Comparison of ENCODE assay signal across 13 cellular contexts in the genomic region with DNA sequence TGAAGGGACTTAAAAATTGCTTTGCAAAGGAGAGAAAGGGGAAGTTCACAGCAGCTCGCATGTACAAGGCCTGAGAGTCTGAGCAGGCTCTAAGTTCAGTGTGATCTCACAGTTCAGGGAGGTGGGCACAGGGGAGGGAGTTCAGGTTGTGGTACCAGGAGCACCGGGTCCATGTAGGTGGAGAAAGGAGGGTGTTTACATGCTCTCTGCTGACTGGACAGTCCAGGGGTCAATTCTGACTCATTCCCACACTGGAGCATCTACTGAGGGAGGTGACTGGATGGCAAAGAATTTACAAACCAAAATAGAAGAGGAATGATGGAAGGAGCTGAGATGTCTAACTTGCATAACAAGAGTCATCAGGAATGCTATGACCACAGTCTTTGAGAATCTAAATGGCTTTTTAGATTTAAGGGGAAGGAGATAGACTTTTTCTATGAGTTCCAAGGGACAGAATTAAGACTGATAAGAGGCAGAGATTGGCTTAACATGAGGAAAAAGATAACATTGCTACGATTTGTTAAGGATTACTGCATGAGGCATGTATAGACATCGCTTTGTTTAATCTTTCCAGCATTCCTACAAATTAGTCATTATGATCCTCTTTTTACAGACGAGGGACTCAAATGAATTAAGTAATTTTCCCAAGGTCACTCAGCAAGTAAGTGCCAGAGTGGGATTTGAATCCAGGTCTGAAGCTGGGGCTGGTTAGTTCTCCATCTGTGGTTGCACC. TPM values are rescaled to one million over a fixed set of nuclear protein-coding genes. Genes with fewer than 3 reads are reported as not detected.
A peak's percentile ranks its signal among the peaks of the same experiment; 100 is the strongest.
DNase-seq lines count a peak whose midpoint lies in the region; ATAC-seq and TF ChIP-seq lines count a peak whose summit lies in the region.
"Had no signal": no experiment of that assay in that cellular context is flagged by ENCODE, and none has a peak within 500 bp of the region (broad histone marks: within the 10 kb centered on the region; RNA-seq: fewer than 3 reads in every experiment).

No MANE protein-coding gene starts in this region.

- H3K4me3 Mint-ChIP-seq in T-helper 2 cell treated with Interferon-gamma antibody and Interleukin-4, amounts not matched to agents 5 μg/mL and 100 μg/mL, for 36 hours: no peak overlapping the region

- H3K27ac ChIP-seq in heart right ventricle (no peak overlapping the region), vagina (peak overlapping the region; percentile 68)
- H3K27ac ChIP-seq: C4-2B had no signal

- H3K4me1 ChIP-seq in heart right ventricle: no peaks in the 10 kb centered on the region
- H3K4me1 ChIP-seq in adipocyte (ENCODE audit: control insufficient read depth, insufficient read depth, low read length): peaks cover 14% of the 10 kb centered on the region
- no peaks in the 10 kb centered on the region for H3K4me1 ChIP-seq in vagina
- H3K4me1 ChIP-seq: Peyer's patch had no signal

- ATAC-seq in left cardiac atrium (peak; percentile 27 to 97), heart right ventricle (no peak), HG02678 (IDR thresholded peaks at IDR 0.05; ENCODE audit: unreplicated experiment) (no peak), HG03565 (IDR thresholded peaks at IDR 0.05; ENCODE audit: unreplicated experiment) (no peak)

- H3K27me3 ChIP-seq in heart right ventricle (no peaks in the 10 kb centered on the region), adipocyte (replicated peaks; ENCODE audit: control insufficient read depth, insufficient read depth, low read length) (no peaks in the 10 kb centered on the region), kidney epithelial cell (ENCODE audit: control insufficient read depth, insufficient read depth, low read length) (no peaks in the 10 kb centered on the region), vagina (no peaks in the 10 kb centered on the region)
- H3K27me3 ChIP-seq: heart left ventricle, Peyer's patch had no signal

- no peak overlapping the region for H3K4me3 ChIP-seq in heart right ventricle
- H3K4me3 ChIP-seq in adipocyte (ENCODE audit: low read length): no peak overlapping the region
- no peak overlapping the region for H3K4me3 ChIP-seq in kidney epithelial cell (ENCODE audit: low read depth, low read length)
- H3K4me3 ChIP-seq in vagina: no peak overlapping the region
- H3K4me3 ChIP-seq: heart left ventricle, Peyer's patch had no signal

- no peak overlapping the region for H3K9ac ChIP-seq in adipocyte (ENCODE audit: low read length)

- TF ChIP-seq CTCF in heart right ventricle (IDR thresholded peaks at IDR 0.05) (no peak), kidney epithelial cell (IDR thresholded peaks at IDR 0.05; ENCODE audit: insufficient read depth, low read length, poor library complexity, severe bottlenecking) (no peak), vagina (IDR thresholded peaks at IDR 0.05) (no peak)

- WGBS in heart right ventricle, 2 donors: 60 to 61% methylated on average over 5 of the region's 5 CpGs

- peaks cover 5% of the 10 kb centered on the region for H3K9me3 Mint-ChIP-seq in T-helper 2 cell treated with Interferon-gamma antibody and Interleukin-4, amounts not matched to agents 5 μg/mL and 100 μg/mL, for 36 hours

- no peak overlapping the region for H3K27ac Mint-ChIP-seq in T-helper 2 cell treated with Interferon-gamma antibody and Interleukin-4, amounts not matched to agents 5 μg/mL and 100 μg/mL, for 36 hours

- TF ChIP-seq POLR2A in vagina (IDR thresholded peaks at IDR 0.05): no peak

- no peaks in the 10 kb centered on the region for H3K9me3 ChIP-seq in heart right ventricle
- no peaks in the 10 kb centered on the region for H3K9me3 ChIP-seq in adipocyte (ENCODE audit: control insufficient read depth, low read length)
- H3K9me3 ChIP-seq in vagina: no peaks in the 10 kb centered on the region
- H3K9me3 ChIP-seq: heart left ventricle, Peyer's patch had no signal

- peaks cover 58% of the 10 kb centered on the region for H3K36me3 Mint-ChIP-seq in T-helper 2 cell treated with Interferon-gamma antibody and Interleukin-4, amounts not matched to agents 5 μg/mL and 100 μg/mL, for 36 hours (ENCODE audit: low read depth)

- peaks cover 0 to 72% (median 7%) of the 10 kb centered on the region in 9 donors for H3K36me3 ChIP-seq in heart right ventricle
- peaks cover 24% of the 10 kb centered on the region for H3K36me3 ChIP-seq in adipocyte (ENCODE audit: control insufficient read depth, insufficient read depth, low read length, severe bottlenecking)
- H3K36me3 ChIP-seq in kidney epithelial cell (ENCODE audit: control insufficient read depth, insufficient read depth, low read length): no peaks in the 10 kb centered on the region
- H3K36me3 ChIP-seq in vagina: peaks cover 0 to 52% of the 10 kb centered on the region in 2 donors
- H3K36me3 ChIP-seq: Peyer's patch had no signal

- peaks cover 22% of the 10 kb centered on the region for H3K4me1 Mint-ChIP-seq in T-helper 2 cell treated with Interferon-gamma antibody and Interleukin-4, amounts not matched to agents 5 μg/mL and 100 μg/mL, for 36 hours (ENCODE audit: low read depth)

- DNase-seq in left cardiac atrium (no peak), heart right ventricle (no peak), adipocyte (ENCODE audit: low read depth) (peak; percentile 90), kidney epithelial cell (ENCODE audit: low read depth) (peak; percentile 99), vagina (ENCODE audit: extremely low spot score in 2 of 2) (no peak)
- DNase-seq in T-helper 2 cell treated with Interferon-gamma antibody and Interleukin-4, amounts not matched to agents 5 μg/mL and 100 μg/mL, for 36 hours (ENCODE audit: low spot score): no peak
- DNase-seq: heart left ventricle, Peyer's patch, right cardiac atrium, substantia nigra had no signal

- intact Hi-C loops in left cardiac atrium (cut with DNase I) (no loop called here), heart right ventricle (cut with DNase I) (no loop called here), vagina (cut with DNase I) (no loop called here)

- no peaks in the 10 kb centered on the region for H3K27me3 Mint-ChIP-seq in T-helper 2 cell treated with Interferon-gamma antibody and Interleukin-4, amounts not matched to agents 5 μg/mL and 100 μg/mL, for 36 hours (ENCODE audit: low read depth)

RNA-seq across cellular contexts. Expression of a gene that starts 29.9 kb away (rescaled TPM):
- total RNA-seq in left cardiac atrium (10 to 100 TPM; 11.0 to 12.1 TPM), heart right ventricle (10 to 100 TPM in 3 of 10 donors, 1 to 10 TPM in 7; 6.6 to 13.2 (median 9.4) TPM), kidney epithelial cell (23.7 and 25.1 TPM in 2 replicates), vagina (9.3 TPM)
- polyA plus RNA-seq in heart right ventricle: 10 to 100 TPM in 1 of 2 donors, 1 to 10 TPM in 1; 9.5 to 13.0 TPM

RNA-seq across cellular contexts. Expression of a gene that starts 30.2 kb away (rescaled TPM):
- total RNA-seq in left cardiac atrium (10 to 100 TPM; 32.9 to 40.5 TPM), heart right ventricle (10 to 100 TPM; 18.4 to 41.7 (median 27.2) TPM), kidney epithelial cell (45.9 and 65.6 TPM in 2 replicates), vagina (23.1 TPM)
- polyA plus RNA-seq in heart right ventricle: 10 to 100 TPM; 41.9 to 57.2 TPM

RNA-seq across cellular contexts. Expression of a gene that starts 47.4 kb away (rescaled TPM):
- total RNA-seq in left cardiac atrium (1 to 10 TPM; 5.2 to 9.3 TPM), heart right ventricle (1 to 10 TPM; 4.9 to 8.6 (median 6.7) TPM), kidney epithelial cell (16.4 and 17.2 TPM in 2 replicates), vagina (14.0 TPM)
- 1 to 10 TPM; 3.0 to 4.1 TPM for polyA plus RNA-seq in heart right ventricle

Comparison
In these comparisons a context has a peak if more than half of its experiments do, and no peak if none do; other contexts are left out.
1. ATAC-seq: peak in left cardiac atrium (2 of 2); none in heart right ventricle (0 of 8), HG02678 (single experiment) and HG03565 (single experiment).
2. DNase-seq: peak in adipocyte (single experiment) and kidney epithelial cell (single experiment); none in left cardiac atrium (single experiment), heart right ventricle (0 of 2), vagina (0 of 2) and T-helper 2 cell treated with Interferon-gamma antibody and Interleukin-4, amounts not matched to agents 5 μg/mL and 100 μg/mL, for 36 hours (single experiment).